12 cellular contexts compared by ENCODE assay signal in the genomic region with DNA sequence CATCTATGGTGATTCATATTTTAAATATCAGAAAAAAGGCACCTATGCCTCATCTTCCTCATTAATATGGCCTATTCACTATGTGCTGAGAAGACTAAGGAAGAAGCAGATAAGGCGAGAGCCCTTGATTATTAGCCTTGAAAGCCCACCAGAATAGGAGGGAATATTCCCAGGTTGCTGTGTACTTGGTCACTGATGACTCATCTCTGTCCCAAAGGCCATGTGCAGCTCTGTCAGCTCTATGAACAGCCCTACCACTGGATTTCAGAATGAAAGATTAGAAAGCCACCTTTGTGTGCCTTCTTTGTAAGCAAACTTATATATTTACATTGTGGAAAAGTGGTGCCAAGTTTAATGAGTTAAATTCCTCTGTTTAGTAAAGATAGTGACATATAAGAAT.
DNase-seq lines count a peak whose midpoint lies in the region; ATAC-seq and TF ChIP-seq lines count a peak whose summit lies in the region.
"Had no signal": no experiment of that assay in that cellular context is flagged by ENCODE, and none has a peak within 500 bp of the region (broad histone marks: within the 10 kb centered on the region; RNA-seq: fewer than 3 reads in every experiment).

No MANE protein-coding gene starts in this region.

- H3K4me2 ChIP-seq in PC-3 (ENCODE audit: low read length), result no peak overlapping the region
- H3K4me2 ChIP-seq in PC-9, result no peak overlapping the region

- no peaks in the 10 kb centered on the region for H3K9me2 ChIP-seq in PC-3 (replicated peaks; ENCODE audit: low read length)
- no peaks in the 10 kb centered on the region for H3K9me2 ChIP-seq in PC-9 (ENCODE audit: insufficient read depth)

- H3K4me1 ChIP-seq in PC-3 (ENCODE audit: insufficient read depth, low read length) (peaks cover 7% of the 10 kb centered on the region), PC-9 (replicated peaks; ENCODE audit: insufficient read depth) (no peaks in the 10 kb centered on the region)
- H3K4me1 ChIP-seq: thyroid gland had no signal

- no peak overlapping the region for H3K4me3 ChIP-seq in PC-3 (ENCODE audit: low read length)
- no peak overlapping the region for H3K4me3 ChIP-seq in PC-9
- H3K4me3 ChIP-seq: thyroid gland had no signal

- no peak overlapping the region for H2AFZ ChIP-seq in PC-3 (ENCODE audit: low read length)
- H2AFZ ChIP-seq in PC-9, result no peak overlapping the region

- H4K20me1 ChIP-seq in PC-3 (ENCODE audit: low read length) (no peaks in the 10 kb centered on the region), PC-9 (ENCODE audit: insufficient read depth) (no peaks in the 10 kb centered on the region)

- BruUV-seq in PC-3 (replicated peaks; lab: Mats Ljungman, UMichigan), result no TSS peak
- no TSS peak for BruUV-seq in PC-9 (replicated peaks; lab: Mats Ljungman, UMichigan)

- POLR2A ChIA-PET in HEK293T (lab: Yijun Ruan, JAX) (no interaction called here), PC-3 (lab: Charles Lee; ENCODE audit: unreplicated experiment) (no interaction called here), PC-9 (lab: Charles Lee; ENCODE audit: unreplicated experiment) (interaction anchor here (0.6 kb wide), 1 partner anchor 229 kb away, joined by 4 read pairs; no protein-coding TSS in a partner anchor)

- no peak overlapping the region for H3K9ac ChIP-seq in PC-3 (ENCODE audit: low read length)

- H3F3A ChIP-seq in PC-3 (ENCODE audit: low read length, unreplicated experiment) (no peaks in the 10 kb centered on the region), PC-9 (ENCODE audit: insufficient read depth, low read depth) (0 out of 2 replicates have a peak, but pooled peaks cover 4% of the 10 kb centered on the region)

- in situ Hi-C loops in GM13977 (cut with MboI; ENCODE audit: low pct_unique_long_range_greater_than_20kb, low sequenced_read_pairs, unreplicated experiment), result no loop called here

- intact Hi-C loops in PC-3 (cut with micrococcal nuclease), result no loop called here
- intact Hi-C loops in PC-9 (cut with micrococcal nuclease; ENCODE audit: unreplicated experiment), result no loop called here

- H3K9me3 ChIP-seq in PC-3 (ENCODE audit: low read length), result no peaks in the 10 kb centered on the region
- H3K9me3 ChIP-seq in PC-9 (ENCODE audit: insufficient read depth, low read depth), result no peaks in the 10 kb centered on the region; the same call in 1 of the 2 replicates
- H3K9me3 ChIP-seq: thyroid gland had no signal

- H3K27ac ChIP-seq in PC-3 (ENCODE audit: low read length) (peak overlapping the region; percentile 19; the same call in 1 of the 2 replicates), PC-9 (no peak overlapping the region)
- H3K27ac ChIP-seq: thyroid gland had no signal

- CTCF ChIA-PET in HEK293T (lab: Yijun Ruan, JAX) (interaction anchor here (0.6 kb wide), 1 partner anchor 9 kb away, joined by 5 read pairs; no protein-coding TSS in a partner anchor), PC-3 (lab: Charles Lee) (no interaction called here), PC-9 (lab: Charles Lee) (interaction anchor here (0.7 kb wide), 2 partner anchors 256 to 379 kb away, joined by 6 to 11 read pairs; no protein-coding TSS in a partner anchor)

- H3K27me3 ChIP-seq in PC-3 (ENCODE audit: low read length) (no peaks in the 10 kb centered on the region), PC-9 (ENCODE audit: insufficient read depth, low read depth) (no peaks in the 10 kb centered on the region)
- H3K27me3 ChIP-seq: thyroid gland had no signal

- H3K79me2 ChIP-seq in PC-3 (ENCODE audit: low read length), result no peaks in the 10 kb centered on the region
- H3K79me2 ChIP-seq in PC-9 (ENCODE audit: low read depth), result no peaks in the 10 kb centered on the region

- TF ChIP-seq CTCF in GM13977 (IDR thresholded peaks at IDR 0.05; ENCODE audit: extremely low read depth, insufficient read depth, missing control alignments) (no peak), PC-3 (conservative IDR thresholded peaks at IDR 0.05; ENCODE audit: low read depth, low read length) (no peak), PC-9 (conservative IDR thresholded peaks at IDR 0.05) (no peak)

- ATAC-seq in PC-3, result peak; percentile 95

- H3K36me3 ChIP-seq in PC-3 (ENCODE audit: low read depth, low read length) (no peaks in the 10 kb centered on the region), PC-9 (ENCODE audit: low read depth) (no peaks in the 10 kb centered on the region)
- H3K36me3 ChIP-seq: thyroid gland had no signal

- DNase-seq in GM13977 (ENCODE audit: low spot score), result peak; percentile 37
- DNase-seq in HEK293T (ENCODE audit: extremely low spot score), result peak; percentile 23
- DNase-seq in PC-3, result peak; percentile 63
- peak; percentile 34 for DNase-seq in myocyte (ENCODE audit: low read depth)
- no peak for DNase-seq in PC-9
- no peak for DNase-seq in SIG-M5 treated with dmso at 0.1 percent for 504 hours (lab: John Stamatoyannopoulos, UW; ENCODE audit: unreplicated experiment)
- no peak for DNase-seq in NCI-H1436 treated with DMSO at 0.1 percent for 48 hours (lab: John Stamatoyannopoulos, UW)
- no peak for DNase-seq in NCI-H2081 treated with DMSO at 0.1 percent for 48 hours (lab: John Stamatoyannopoulos, UW)
- DNase-seq: glutamatergic neuron, mesendoderm, RPMI8226, thyroid gland had no signal

TF ChIP-seq in HEK293T, 16 proteins besides CTCF, POLR2A, EP300 and RAD21:
- TF ChIP-seq LEF1 (IDR thresholded peaks at IDR 0.05; ENCODE audit: borderline replicate concordance) (no peak), FOXA1 (IDR thresholded peaks at IDR 0.05) (no peak), ZNF384 (IDR thresholded peaks at IDR 0.05) (no peak), TARDBP (IDR thresholded peaks at IDR 0.05) (no peak), L3MBTL2 (conservative IDR thresholded peaks at IDR 0.05) (no peak), NFRKB (IDR thresholded peaks at IDR 0.05) (no peak), ELF4 (IDR thresholded peaks at IDR 0.05) (no peak), ARNT (IDR thresholded peaks at IDR 0.05) (no peak)

Comparison
In these comparisons a context has a peak if more than half of its experiments do, and no peak if none do; other contexts are left out.
1. DNase-seq: peak in GM13977 (single experiment), HEK293T (single experiment), PC-3 (single experiment) and myocyte (single experiment); none in PC-9 (0 of 2), SIG-M5 treated with dmso at 0.1 percent for 504 hours (single experiment), NCI-H1436 treated with DMSO at 0.1 percent for 48 hours (single experiment) and NCI-H2081 treated with DMSO at 0.1 percent for 48 hours (single experiment).